1 cellular context compared by ENCODE assay signal in the genomic region with DNA sequence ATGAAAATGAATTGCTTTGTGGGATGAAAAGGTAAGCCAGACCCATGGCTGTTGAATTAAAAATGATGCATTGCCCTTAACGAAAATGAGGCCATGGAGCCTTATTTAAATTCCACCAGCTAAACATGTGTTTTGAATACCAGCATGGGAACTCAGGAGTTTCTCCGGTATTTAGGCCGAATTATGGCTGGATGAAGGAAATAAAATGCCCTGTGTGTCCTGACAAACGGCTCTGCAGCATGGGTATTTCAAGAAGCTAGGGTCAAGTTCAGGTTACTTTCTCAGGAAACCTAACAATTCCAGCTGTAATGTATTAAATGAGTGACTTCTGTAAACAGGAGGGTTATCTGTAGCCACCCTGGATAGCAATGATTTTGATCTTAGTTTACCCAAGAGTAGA.
TF ChIP-seq lines count a peak whose summit lies in the region.

No MANE protein-coding gene starts in this region.

TF ChIP-seq in IMR-90, 13 proteins besides CTCF, POLR2A, EP300 and RAD21:
- TF ChIP-seq MXI1 (IDR thresholded peaks at IDR 0.05; ENCODE audit: borderline replicate concordance, low read depth, low read length) (no peak), CEBPB (IDR thresholded peaks at IDR 0.05; ENCODE audit: low read depth, low read length) (no peak), USF2 (IDR thresholded peaks at IDR 0.05; ENCODE audit: low read depth, low read length) (no peak), RFX5 (IDR thresholded peaks at IDR 0.05; ENCODE audit: low read depth, low read length) (no peak), MAFK (IDR thresholded peaks at IDR 0.05; ENCODE audit: low read depth, low read length) (no peak), MAZ (IDR thresholded peaks at IDR 0.05; ENCODE audit: borderline replicate concordance, low read depth, low read length) (no peak), NFE2L2 (IDR thresholded peaks at IDR 0.05; ENCODE audit: low read depth, low read length) (no peak), RCOR1 (IDR thresholded peaks at IDR 0.05; ENCODE audit: insufficient replicate concordance, low read length) (no peak), SMC3 (IDR thresholded peaks at IDR 0.05; ENCODE audit: low read depth, low read length) (no peak), BHLHE40 (IDR thresholded peaks at IDR 0.05; ENCODE audit: low read depth, low read length) (no peak), CHD1 (IDR thresholded peaks at IDR 0.05; ENCODE audit: low read depth, low read length) (no peak), FOS (IDR thresholded peaks at IDR 0.05; ENCODE audit: low read depth, low read length) (no peak)
- TF ChIP-seq, protein P1, sequence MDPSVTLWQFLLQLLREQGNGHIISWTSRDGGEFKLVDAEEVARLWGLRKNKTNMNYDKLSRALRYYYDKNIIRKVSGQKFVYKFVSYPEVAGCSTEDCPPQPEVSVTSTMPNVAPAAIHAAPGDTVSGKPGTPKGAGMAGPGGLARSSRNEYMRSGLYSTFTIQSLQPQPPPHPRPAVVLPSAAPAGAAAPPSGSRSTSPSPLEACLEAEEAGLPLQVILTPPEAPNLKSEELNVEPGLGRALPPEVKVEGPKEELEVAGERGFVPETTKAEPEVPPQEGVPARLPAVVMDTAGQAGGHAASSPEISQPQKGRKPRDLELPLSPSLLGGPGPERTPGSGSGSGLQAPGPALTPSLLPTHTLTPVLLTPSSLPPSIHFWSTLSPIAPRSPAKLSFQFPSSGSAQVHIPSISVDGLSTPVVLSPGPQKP (IDR thresholded peaks at IDR 0.05; ENCODE audit: borderline replicate concordance, low read depth, low read length), result no peak
